In the genomic region with DNA sequence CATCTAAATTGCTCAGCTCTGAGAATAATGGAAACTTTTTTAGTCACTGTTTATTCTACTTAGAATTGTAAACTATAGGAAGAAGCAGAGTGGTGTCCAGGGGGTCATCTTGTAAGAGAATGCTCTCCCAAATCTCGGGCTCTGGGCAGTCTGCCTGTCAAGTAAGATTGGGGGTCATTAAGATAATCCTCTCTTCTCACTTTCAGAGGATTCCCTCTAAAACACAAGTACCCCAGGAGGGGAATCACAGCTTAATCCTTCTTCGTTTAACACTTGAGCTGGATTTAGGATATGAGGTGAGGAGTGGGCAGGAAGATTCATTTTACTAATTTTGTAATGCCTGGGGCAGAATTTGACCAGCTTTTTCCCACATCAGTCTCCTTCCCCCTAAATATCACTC, we compare ENCODE assay signal across 16 cellular contexts.
"Had no signal": no experiment of that assay in that cellular context is flagged by ENCODE, and none has a peak within 500 bp of the region (broad histone marks: within the 10 kb centered on the region; RNA-seq: fewer than 3 reads in every experiment).

No MANE protein-coding gene starts in this region.

- H3K4me1 ChIP-seq: SJSA1 had no signal

- H3K9me3 ChIP-seq: SJSA1 had no signal

- H3K4me3 ChIP-seq: SJSA1, SK-N-MC had no signal

- H3K27ac ChIP-seq: SJSA1, SK-N-MC had no signal

- H3K27me3 ChIP-seq: SJSA1 had no signal

- H3K36me3 ChIP-seq: SJSA1 had no signal

- DNase-seq: KBM-7, NCI-H1092, NCI-H1105 treated with DMSO at 0.1 percent for 48 hours, NCI-H1417 treated with DMSO at 0.1 percent for 48 hours, NCI-H146, NCI-H1694 treated with DMSO at 0.1 percent for 48 hours, NCI-H1930, NCI-H2081, NCI-H2107, NCI-H2227 treated with DMSO at 0.1 percent for 48 hours, NCI-H526, Right ventricle myocardium superior, RPMI8226, SIG-M5 had no signal
